In the genomic region with DNA sequence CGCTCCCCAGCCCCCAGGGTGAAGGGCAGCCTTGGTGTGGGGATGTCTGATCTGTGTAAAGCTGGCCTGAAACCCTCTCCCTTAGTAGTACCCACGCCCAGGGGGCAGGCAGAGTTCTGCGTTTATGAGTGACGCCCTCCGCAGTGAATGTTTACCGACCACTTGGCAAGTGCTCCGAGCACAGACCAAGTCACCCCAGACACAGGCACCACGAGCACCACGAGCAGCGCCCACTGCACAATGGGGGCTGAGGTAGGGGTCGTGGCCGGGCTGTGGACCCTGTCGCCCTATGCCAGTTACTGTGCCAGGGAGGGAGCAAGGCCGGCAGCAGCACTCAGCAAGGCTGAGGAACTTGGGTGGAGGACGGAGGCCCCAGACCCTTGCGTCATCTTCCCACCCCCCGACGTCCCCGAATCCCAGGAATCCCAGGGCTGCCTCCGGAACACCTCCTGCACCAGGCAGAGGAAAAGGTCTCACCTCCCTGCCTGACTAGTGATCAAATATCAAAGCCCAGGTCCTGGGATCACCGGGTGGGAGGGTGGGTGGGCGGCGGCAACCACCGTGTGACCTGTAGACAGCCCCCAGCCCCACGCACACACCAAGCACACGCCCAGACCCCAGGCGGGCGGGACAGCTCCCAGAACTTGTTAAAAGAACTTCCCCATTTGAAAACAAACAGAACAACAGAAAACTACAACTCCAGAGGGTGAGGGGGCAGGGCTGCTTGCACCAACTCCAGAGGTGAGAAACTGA, we compare ENCODE assay signal across 12 cellular contexts. TPM values are rescaled to one million over a fixed set of nuclear protein-coding genes. Genes with fewer than 3 reads are reported as not detected.
DNase-seq lines count a peak whose midpoint lies in the region; ATAC-seq and TF ChIP-seq lines count a peak whose summit lies in the region.
"Had no signal": no experiment of that assay in that cellular context is flagged by ENCODE, and none has a peak within 500 bp of the region (broad histone marks: within the 10 kb centered on the region; RNA-seq: fewer than 3 reads in every experiment).

No MANE protein-coding gene starts in this region.

- no peak overlapping the region for H3K9ac ChIP-seq in endodermal cell (ENCODE audit: extremely low read depth, low read length, poor library complexity, severe bottlenecking)

- H3K27ac Mint-ChIP-seq in activated T-cell treated with anti-CD3 and anti-CD28 coated beads, Interleukin-2, amount 50 U/mL, for 24 hours: peak overlapping the region; percentile 59
- H3K27ac Mint-ChIP-seq in endodermal cell (peak overlapping the region; percentile 82), nephron (peak overlapping the region; percentile 80 to 96 (median 87))

- no peaks in the 10 kb centered on the region for H3K27me3 ChIP-seq in endodermal cell (ENCODE audit: control insufficient read depth, insufficient read depth, low read length, poor library complexity, severe bottlenecking)
- no peaks in the 10 kb centered on the region for H3K27me3 ChIP-seq in upper lobe of right lung

- H3K27me3 Mint-ChIP-seq in activated T-cell treated with anti-CD3 and anti-CD28 coated beads, Interleukin-2, amount 50 U/mL, for 24 hours: no peaks in the 10 kb centered on the region
- no peaks in the 10 kb centered on the region for H3K27me3 Mint-ChIP-seq in endodermal cell (ENCODE audit: insufficient read depth)
- H3K27me3 Mint-ChIP-seq in nephron (ENCODE audit: low read depth): peaks cover 7% of the 10 kb centered on the region

- TF ChIP-seq CTCF in endodermal cell (conservative IDR thresholded peaks at IDR 0.05) (no peak), nephron (IDR thresholded peaks at IDR 0.05; ENCODE audit: unreplicated experiment in 3 of 3) (no peak), upper lobe of right lung (IDR thresholded peaks at IDR 0.05) (no peak)

- intact Hi-C loops in upper lobe of right lung (cut with DNase I): no loop called here

- H3K27ac ChIP-seq in endodermal cell (ENCODE audit: low read depth, low read length): no peak overlapping the region
- peak overlapping the region; percentile 82 for H3K27ac ChIP-seq in upper lobe of right lung

- no peak for DNase-seq in activated T-cell treated with anti-CD3 and anti-CD28 coated beads, Interleukin-2, amount 50 U/mL, for 24 hours
- DNase-seq in activated T-cell treated with anti-CD3 and anti-CD28 coated beads for 4 hours (no peak), endodermal cell (peak; percentile 74), upper lobe of right lung (no peak), DMS53 (lab: John Stamatoyannopoulos, UW) (no peak)
- DNase-seq: activated CD4-positive, alpha-beta T cell treated with anti-CD3 and anti-CD28 coated beads for 1 hour; NCI-H187 treated with DMSO at 0.1 percent for 48 hours; stimulated activated naive CD4-positive, alpha-beta T cell treated with Interleukin-2 at 50 U/mL for 16 hours had no signal

- WGBS in endodermal cell (ENCODE audit: insufficient coverage in 1 of 2, insufficient read length in 1 of 2), 2 experiments: 80 to 94% methylated on average over 11 to 25 of the region's 28 CpGs

- H3K9me3 Mint-ChIP-seq in activated T-cell treated with anti-CD3 and anti-CD28 coated beads, Interleukin-2, amount 50 U/mL, for 24 hours: no peaks in the 10 kb centered on the region
- no peaks in the 10 kb centered on the region for H3K9me3 Mint-ChIP-seq in endodermal cell
- H3K9me3 Mint-ChIP-seq in nephron: no peaks in the 10 kb centered on the region
- H3K9me3 Mint-ChIP-seq: activated naive CD4-positive, alpha-beta T cell treated with anti-CD3 and anti-CD28 coated beads, Interleukin-2, amount 50 U/mL, for 72 hours had no signal

- peaks cover 18% of the 10 kb centered on the region for H3K36me3 Mint-ChIP-seq in activated T-cell treated with anti-CD3 and anti-CD28 coated beads, Interleukin-2, amount 50 U/mL, for 24 hours (ENCODE audit: low read depth)
- H3K36me3 Mint-ChIP-seq in endodermal cell (ENCODE audit: low read depth) (no peaks in the 10 kb centered on the region), nephron (ENCODE audit: low read depth) (no peaks in the 10 kb centered on the region)
- H3K36me3 Mint-ChIP-seq: activated naive CD4-positive, alpha-beta T cell treated with anti-CD3 and anti-CD28 coated beads, Interleukin-2, amount 50 U/mL, for 72 hours had no signal

- H3K36me3 ChIP-seq in endodermal cell (ENCODE audit: control insufficient read depth, insufficient read depth, low read length) (no peaks in the 10 kb centered on the region), upper lobe of right lung (peaks cover 19% of the 10 kb centered on the region)

- H3K4me3 Mint-ChIP-seq in activated T-cell treated with anti-CD3 and anti-CD28 coated beads, Interleukin-2, amount 50 U/mL, for 24 hours: no peak overlapping the region
- no peak overlapping the region for H3K4me3 Mint-ChIP-seq in endodermal cell
- peak overlapping the region; percentile 47 to 61 (median 48) for H3K4me3 Mint-ChIP-seq in nephron

- no peak for ATAC-seq in upper lobe of right lung
- ATAC-seq in HG02852 (IDR thresholded peaks at IDR 0.05; ENCODE audit: unreplicated experiment): no peak
- no peak for ATAC-seq in HG03196 (IDR thresholded peaks at IDR 0.05; ENCODE audit: unreplicated experiment)
- ATAC-seq: activated naive CD4-positive, alpha-beta T cell treated with anti-CD3 and anti-CD28 coated beads, Interleukin-2, amount 50 U/mL, for 72 hours had no signal

- no peak overlapping the region for H3K4me3 ChIP-seq in endodermal cell (ENCODE audit: low read length)
- H3K4me3 ChIP-seq in upper lobe of right lung: no peak overlapping the region

- H3K4me1 ChIP-seq in endodermal cell (ENCODE audit: control insufficient read depth, insufficient read depth, low read length): peaks cover 36% of the 10 kb centered on the region
- H3K4me1 ChIP-seq in upper lobe of right lung: peaks cover 57% of the 10 kb centered on the region

- H3K9me3 ChIP-seq in endodermal cell (ENCODE audit: control insufficient read depth, low read length) (no peaks in the 10 kb centered on the region), upper lobe of right lung (no peaks in the 10 kb centered on the region)

- H3K4me1 Mint-ChIP-seq in activated T-cell treated with anti-CD3 and anti-CD28 coated beads, Interleukin-2, amount 50 U/mL, for 24 hours (ENCODE audit: low read depth): peaks cover 21% of the 10 kb centered on the region
- H3K4me1 Mint-ChIP-seq in endodermal cell (peaks cover 31% of the 10 kb centered on the region), nephron (peaks cover 42% of the 10 kb centered on the region)

RNA-seq across cellular contexts. Expression of gene VASN, which starts 5.3 kb away (rescaled TPM):
- total RNA-seq in endodermal cell (10 to 100 TPM; 10.4 to 12.1 TPM), upper lobe of right lung (20.3 TPM)
- 11.5 TPM for polyA plus RNA-seq in endodermal cell (2013, experiment 1 of 2)
- polyA plus RNA-seq in endodermal cell (2013, experiment 2 of 2): 11.6 TPM
- total RNA-seq: activated naive CD4-positive, alpha-beta T cell treated with anti-CD3 and anti-CD28 coated beads, Interleukin-2, amount 50 U/mL, for 72 hours had no signal

RNA-seq across cellular contexts. Expression of gene PAM16, which starts 25.9 kb away (rescaled TPM):
- total RNA-seq in endodermal cell: 10 to 100 TPM; 57.7 to 66.2 TPM
- 57.2 TPM for polyA plus RNA-seq in endodermal cell (2013, experiment 1 of 2)
- polyA plus RNA-seq in endodermal cell (2013, experiment 2 of 2): 62.4 TPM
- 41.2 TPM for total RNA-seq in upper lobe of right lung

RNA-seq across cellular contexts. Expression of gene CORO7, which starts 39.4 kb away (rescaled TPM):
- 10 to 100 TPM; 32.5 to 37.5 TPM for total RNA-seq in endodermal cell
- polyA plus RNA-seq in endodermal cell (2013, experiment 1 of 2): 17.2 TPM
- 18.4 TPM for polyA plus RNA-seq in endodermal cell (2013, experiment 2 of 2)
- 52.4 TPM for total RNA-seq in upper lobe of right lung

RNA-seq across cellular contexts. Expression of gene DNAJA3, which starts 48.7 kb away (rescaled TPM):
- total RNA-seq in endodermal cell (10 to 100 TPM; 37.4 to 38.5 TPM), upper lobe of right lung (36.1 TPM)
- polyA plus RNA-seq in endodermal cell (2013, experiment 1 of 2): 33.2 TPM
- polyA plus RNA-seq in endodermal cell (2013, experiment 2 of 2): 35.2 TPM

Comparison
In these comparisons a context has a peak if more than half of its experiments do, and no peak if none do; other contexts are left out.
1. H3K4me3 Mint-ChIP-seq: peak in nephron (3 of 3); none in activated T-cell treated with anti-CD3 and anti-CD28 coated beads, Interleukin-2, amount 50 U/mL, for 24 hours (single experiment) and endodermal cell (single experiment).
2. Peak in every context shown above with its lines, with median percentiles within 50 percentile points of each other: H3K27ac Mint-ChIP-seq.